In the genomic region with DNA sequence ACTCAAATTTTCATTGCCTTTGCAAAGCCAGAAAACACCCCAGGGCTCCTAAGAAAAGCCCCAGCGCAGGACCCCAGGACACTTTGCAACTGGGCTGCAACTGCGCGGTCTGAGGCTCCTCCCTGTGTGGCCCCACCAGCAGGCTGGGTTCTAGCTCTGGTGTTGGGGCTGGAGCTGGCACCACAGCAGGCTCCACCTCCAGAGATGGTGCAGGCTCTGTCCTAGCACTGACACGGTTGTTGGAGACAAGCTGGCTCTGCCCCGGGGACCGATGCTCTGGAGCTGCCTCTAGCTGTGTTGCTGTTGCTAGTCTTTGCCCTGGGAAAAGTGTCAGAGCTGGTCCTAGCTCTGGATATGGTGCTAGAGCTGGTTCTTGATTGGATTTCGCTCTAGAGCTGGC, we compare ENCODE assay signal across 1 cellular context.
TF ChIP-seq lines count a peak whose summit lies in the region.

No MANE protein-coding gene starts in this region.

TF ChIP-seq in H1, 55 proteins besides CTCF, POLR2A, EP300 and RAD21:
- TF ChIP-seq GABPA (IDR thresholded peaks at IDR 0.05; ENCODE audit: borderline replicate concordance, insufficient read depth, low read length): 0 out of 2 replicates have a peak, but pooled peaks have one; percentile 3
- no peak for TF ChIP-seq SP1 (IDR thresholded peaks at IDR 0.05; ENCODE audit: low read depth, low read length)
